Comparison of ENCODE assay signal across 8 cellular contexts in the genomic region with DNA sequence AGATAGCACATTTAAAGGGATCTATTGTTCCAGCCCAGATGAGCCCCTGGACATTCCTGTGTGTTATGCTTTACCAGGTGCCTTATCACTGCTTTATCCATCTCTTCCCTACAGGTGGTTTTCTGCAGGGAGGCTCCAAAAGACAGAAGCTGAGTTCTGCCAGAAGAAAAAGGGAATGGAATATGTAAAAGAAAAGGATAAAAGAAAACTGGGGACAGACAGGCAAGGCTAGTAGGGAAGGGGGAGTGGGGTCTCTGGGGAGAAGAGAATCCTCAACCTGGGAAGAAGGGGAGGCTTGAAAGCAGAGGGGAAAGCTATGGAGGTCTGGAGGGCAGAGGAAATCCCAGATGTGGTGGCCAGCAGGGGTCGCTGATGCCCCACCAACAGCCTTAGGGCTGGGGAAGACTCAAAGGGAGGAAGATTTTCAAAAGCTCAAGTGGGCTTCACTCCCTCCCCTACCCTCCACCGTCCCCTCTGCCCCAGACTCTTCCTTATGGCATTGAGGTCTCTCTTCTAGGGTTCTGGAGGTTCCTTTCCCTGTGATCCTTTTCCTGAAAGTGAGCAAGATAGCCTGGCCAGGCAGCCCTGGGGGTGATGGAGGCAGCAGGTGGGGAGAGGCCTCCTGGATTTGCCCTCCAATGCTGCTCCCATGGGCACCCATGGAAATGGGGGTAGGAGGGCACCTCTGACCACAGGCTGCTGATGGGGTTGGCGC.
DNase-seq lines count a peak whose midpoint lies in the region; ATAC-seq and TF ChIP-seq lines count a peak whose summit lies in the region.

No MANE protein-coding gene starts in this region.

- peak; percentile 94 for TF ChIP-seq CTCF in AG10803 (conservative IDR thresholded peaks at IDR 0.05; ENCODE audit: low read length)

- no peaks in the 10 kb centered on the region for H3K9me3 ChIP-seq in aorta (ENCODE audit: control insufficient read depth, low read length)

- H3K36me3 Mint-ChIP-seq in activated naive CD8-positive, alpha-beta T cell treated with anti-CD3 and anti-CD28 coated beads, Interleukin-2, amount 10 ng/mL, durations not matched to agents 7 days and 5 days, result no peaks in the 10 kb centered on the region

- H3K27me3 Mint-ChIP-seq in activated naive CD8-positive, alpha-beta T cell treated with anti-CD3 and anti-CD28 coated beads, Interleukin-2, amount 10 ng/mL, durations not matched to agents 7 days and 5 days, result peaks cover 36% of the 10 kb centered on the region

- H3K4me3 Mint-ChIP-seq in activated naive CD8-positive, alpha-beta T cell treated with anti-CD3 and anti-CD28 coated beads, Interleukin-2, amount 10 ng/mL, durations not matched to agents 7 days and 5 days, result no peak overlapping the region

- ATAC-seq in GM18867 (IDR thresholded peaks at IDR 0.05; ENCODE audit: unreplicated experiment) (peak; percentile 66), aorta (ENCODE audit: low FRiP score) (peak; percentile 89)
- no peak for ATAC-seq in activated naive CD8-positive, alpha-beta T cell treated with anti-CD3 and anti-CD28 coated beads, Interleukin-2, amount 10 ng/mL, durations not matched to agents 7 days and 5 days (ENCODE audit: low read depth)

- 33% methylated on average over 3 of the region's 3 CpGs for WGBS in aorta, 2 donors

- POLR2A ChIA-PET in activated naive CD8-positive, alpha-beta T cell treated with anti-CD3 and anti-CD28 coated beads, Interleukin-2, amount 10 ng/mL, durations not matched to agents 7 days and 5 days (lab: Charles Lee), result no interaction called here

- DNase-seq in AG10803 (ENCODE audit: low read depth) (peak; percentile 56), HuH-7.5 (ENCODE audit: low spot score) (peak; percentile 48), SW 1271 (lab: John Stamatoyannopoulos, UW) (peak; percentile 19 to 35), cardiac septum (ENCODE audit: low spot score) (peak; percentile 81), putamen (ENCODE audit: low spot score) (peak; percentile 58), aorta (peak; percentile 79 to 95)
- peak; percentile 69 for DNase-seq in activated naive CD8-positive, alpha-beta T cell treated with anti-CD3 and anti-CD28 coated beads, Interleukin-2, amount 10 ng/mL, durations not matched to agents 7 days and 5 days

- no peaks in the 10 kb centered on the region for H3K9me3 Mint-ChIP-seq in activated naive CD8-positive, alpha-beta T cell treated with anti-CD3 and anti-CD28 coated beads, Interleukin-2, amount 10 ng/mL, durations not matched to agents 7 days and 5 days

- H3K4me3 ChIP-seq in AG10803 (ENCODE audit: low read length) (no peak overlapping the region), aorta (ENCODE audit: low read length in 2 of 2) (no peak overlapping the region)

- no peak overlapping the region for H3K27ac Mint-ChIP-seq in activated naive CD8-positive, alpha-beta T cell treated with anti-CD3 and anti-CD28 coated beads, Interleukin-2, amount 10 ng/mL, durations not matched to agents 7 days and 5 days

- no peak overlapping the region for H3K27ac ChIP-seq in aorta (ENCODE audit: low read depth in 1 of 2, low read length in 2 of 2)

- H3K36me3 ChIP-seq in aorta (ENCODE audit: control insufficient read depth in 1 of 2, insufficient read depth in 2 of 2, low read length in 1 of 2), result no peaks in the 10 kb centered on the region

- intact Hi-C loops in cardiac septum (cut with DNase I), result loop anchor here (1.0 to 5.0 kb wide), 4 partner anchors 53 to 217 kb away; no protein-coding TSS in a partner anchor
- intact Hi-C loops in aorta (cut with DNase I), result loop anchor here (1.0 to 10.0 kb wide), 4 partner anchors 98 to 455 kb away; no protein-coding TSS in a partner anchor

- H3K4me1 ChIP-seq in aorta (ENCODE audit: control insufficient read depth in 1 of 2, insufficient read depth in 2 of 2, low read length in 2 of 2), result no peaks in the 10 kb centered on the region

- H3K27me3 ChIP-seq in aorta (ENCODE audit: control insufficient read depth in 1 of 2, insufficient read depth in 2 of 2, low read length in 1 of 2), result no peaks in the 10 kb centered on the region

- peaks cover 15% of the 10 kb centered on the region for H3K4me1 Mint-ChIP-seq in activated naive CD8-positive, alpha-beta T cell treated with anti-CD3 and anti-CD28 coated beads, Interleukin-2, amount 10 ng/mL, durations not matched to agents 7 days and 5 days

Comparison
In these comparisons a context has a peak if more than half of its experiments do, and no peak if none do; other contexts are left out.
1. DNase-seq: peak in every context shown above with its lines; median percentile 87 in aorta; 81 in cardiac septum; 69 in activated naive CD8-positive, alpha-beta T cell treated with anti-CD3 and anti-CD28 coated beads, Interleukin-2, amount 10 ng/mL, durations not matched to agents 7 days and 5 days; 58 in putamen; 56 in AG10803; 48 in HuH-7.5; 27 in SW 1271.